Comparison of ENCODE assay signal across 26 cellular contexts in genomic region chr2:120577896-120578295, GRCh38.
"Had no signal": no experiment of that assay in that cellular context is flagged by ENCODE, and none has a peak within 500 bp of the region (broad histone marks: within the 10 kb centered on the region; RNA-seq: fewer than 3 reads in every experiment).

No MANE protein-coding gene starts in this region.

- ATAC-seq: left lobe of liver; naive thymus-derived CD8-positive, alpha-beta T cell; stimulated activated naive B cell treated with anti-CD40 and anti-IgM and Interleukin-4, amounts not matched to agents 10 μg/mL and 1 μg/mL and 100 μg/mL, for 72 hours; stimulated activated naive CD8-positive, alpha-beta T cell treated with anti-CD3 and anti-CD28 coated beads, Interleukin-15, Interleukin-2, amounts not matched to agents 100 U/mL and 50 U/mL, for 24 hours had no signal

- H3K4me1 Mint-ChIP-seq: nephron, neural crest cell had no signal

- H3K27ac ChIP-seq: lower lobe of right lung, parathyroid adenoma, right atrium auricular region, stomach, testis, thyroid gland, transverse colon, upper lobe of left lung, vagina had no signal

- H3K27ac Mint-ChIP-seq: naive thymus-derived CD8-positive, alpha-beta T cell; nephron; stimulated activated naive B cell treated with anti-CD40 and anti-IgM and Interleukin-4, amounts not matched to agents 10 μg/mL and 1 μg/mL and 100 μg/mL, for 72 hours had no signal

- H2AFZ ChIP-seq: parathyroid adenoma had no signal

- H3K36me3 ChIP-seq: lower lobe of right lung, right atrium auricular region, stomach, thyroid gland, transverse colon, upper lobe of left lung, vagina had no signal

- H3K79me2 ChIP-seq: parathyroid adenoma had no signal

- DNase-seq: islet precursor cell; kidney glomerular epithelial cell; left cardiac atrium; lower lobe of right lung; mammary epithelial cell; mesenchymal stem cell; naive thymus-derived CD8-positive, alpha-beta T cell; nucleus accumbens; stimulated activated CD4-positive, alpha-beta T cell treated with anti-CD3 and anti-CD28 coated beads, Interleukin-12 subunit alpha, Interleukin-12 subunit beta, amount 100 ng/mL, for 4 hours; stimulated activated CD4-positive, alpha-beta T cell treated with anti-CD3 and anti-CD28 coated beads, Interleukin-15, amount 100 ng/mL, for 24 hours; stimulated activated CD4-positive, alpha-beta T cell treated with anti-CD3 and anti-CD28 coated beads, Interleukin-2, amount 100 ng/mL, for 24 hours; stimulated activated CD4-positive, alpha-beta T cell treated with anti-CD3 and anti-CD28 coated beads, Interleukin-4, amount 100 ng/mL, for 1 hour; stimulated activated naive B cell treated with anti-CD40 and anti-IgM and Interleukin-4, amounts not matched to agents 10 μg/mL and 1 μg/mL and 100 μg/mL, for 72 hours; stimulated activated naive CD8-positive, alpha-beta T cell treated with anti-CD3 and anti-CD28 coated beads, Interleukin-15, Interleukin-2, amounts not matched to agents 100 U/mL and 50 U/mL, for 24 hours; stomach; testis; thyroid gland; transverse colon; upper lobe of left lung had no signal

- H3K4me3 ChIP-seq: lower lobe of right lung, right atrium auricular region, skin epidermis, stomach, testis, thyroid gland, transverse colon, upper lobe of left lung, vagina had no signal

- H3K4me3 Mint-ChIP-seq: naive thymus-derived CD8-positive, alpha-beta T cell; nephron; neural crest cell; stimulated activated naive B cell treated with anti-CD40 and anti-IgM and Interleukin-4, amounts not matched to agents 10 μg/mL and 1 μg/mL and 100 μg/mL, for 72 hours had no signal

- H3K36me3 Mint-ChIP-seq: stimulated activated naive B cell treated with anti-CD40 and anti-IgM and Interleukin-4, amounts not matched to agents 10 μg/mL and 1 μg/mL and 100 μg/mL, for 72 hours had no signal

- H3K27me3 ChIP-seq: right atrium auricular region, testis, thyroid gland, upper lobe of left lung, vagina had no signal

- H3K9me3 Mint-ChIP-seq: neural crest cell had no signal

- H3K9me3 ChIP-seq: lower lobe of right lung, right atrium auricular region, stomach, testis, thyroid gland, transverse colon, upper lobe of left lung, vagina had no signal

- H3K4me1 ChIP-seq: parathyroid adenoma had no signal

- H3K9ac ChIP-seq: parathyroid adenoma had no signal
